In genomic region chr17:75872434-75873351, GRCh38 we compare ENCODE assay signal across 8 cellular contexts. TPM values are rescaled to one million over a fixed set of nuclear protein-coding genes. Genes with fewer than 3 reads are reported as not detected.
A peak's percentile ranks its signal among the peaks of the same experiment; 100 is the strongest.
DNase-seq lines count a peak whose midpoint lies in the region; ATAC-seq, FAIRE-seq and TF ChIP-seq lines count a peak whose summit lies in the region.

No MANE protein-coding gene starts in this region.

- H3K9me3 Mint-ChIP-seq in CD4-positive, alpha-beta memory T cell: no peaks in the 10 kb centered on the region
- no peaks in the 10 kb centered on the region for H3K9me3 Mint-ChIP-seq in activated naive CD4-positive, alpha-beta T cell treated with anti-CD3 and anti-CD28 coated beads for 36 hours

- intact Hi-C loops in CD4-positive, alpha-beta memory T cell (cut with micrococcal nuclease): no loop called here
- intact Hi-C loops in activated naive CD4-positive, alpha-beta T cell treated with anti-CD3 and anti-CD28 coated beads for 36 hours (cut with micrococcal nuclease): no loop called here
- intact Hi-C loops in head of caudate nucleus (cut with DNase I): no loop called here
- intact Hi-C loops in sciatic nerve (cut with DNase I): no loop called here

- peaks cover 0 to 8% of the 10 kb centered on the region in 2 donors for H3K36me3 Mint-ChIP-seq in CD4-positive, alpha-beta memory T cell
- H3K36me3 Mint-ChIP-seq in activated naive CD4-positive, alpha-beta T cell treated with anti-CD3 and anti-CD28 coated beads for 36 hours (ENCODE audit: low read depth): peaks cover 4% of the 10 kb centered on the region

- CTCF ChIA-PET in CD4-positive, alpha-beta memory T cell (lab: Charles Lee; ENCODE audit: partially characterized antibody): interaction anchor here (0.9 to 14.1 kb wide), 6 partner anchors 14 to 74 kb away, joined by 3 to 266 read pairs (median 3); partner anchors contain the start of genes TRIM65 and WBP2
- CTCF ChIA-PET in activated naive CD4-positive, alpha-beta T cell treated with anti-CD3 and anti-CD28 coated beads for 36 hours (lab: Charles Lee): interaction anchor here (0.6 to 2.0 kb wide), 6 partner anchors 10 to 25 kb away, joined by 3 to 11 read pairs (median 6); partner anchors contain the start of gene WBP2

- H3K4me3 ChIP-seq in CD4-positive, alpha-beta memory T cell (ENCODE audit: low read length in 2 of 2): peak overlapping the region in 1 of 2 donors; percentile 16

- TF ChIP-seq POLR2A in GM12892 (IDR thresholded peaks at IDR 0.05; ENCODE audit: low read depth, low read length): no peak

- H3K27me3 Mint-ChIP-seq in CD4-positive, alpha-beta memory T cell: no peaks in the 10 kb centered on the region
- no peaks in the 10 kb centered on the region for H3K27me3 Mint-ChIP-seq in activated naive CD4-positive, alpha-beta T cell treated with anti-CD3 and anti-CD28 coated beads for 36 hours (ENCODE audit: low read depth)

- H3K4me3 Mint-ChIP-seq in CD4-positive, alpha-beta memory T cell: peak overlapping the region in 7 of 8 donors; percentile 48 to 78 (median 73)
- no peak overlapping the region for H3K4me3 Mint-ChIP-seq in activated naive CD4-positive, alpha-beta T cell treated with anti-CD3 and anti-CD28 coated beads for 36 hours

- peaks cover 50% of the 10 kb centered on the region for H3K4me1 ChIP-seq in CD4-positive, alpha-beta memory T cell (ENCODE audit: insufficient read depth, low read length)

- no peak for FAIRE-seq in GM12892 (lab: Jason Lieb, UNC)

- POLR2A ChIA-PET in CD4-positive, alpha-beta memory T cell (lab: Charles Lee; ENCODE audit: partially characterized antibody): interaction anchor here (0.9 to 16.3 kb wide), 11 partner anchors 11 to 481 kb away, joined by 3 to 563 read pairs (median 6); partner anchors contain the start of genes MRPL38, PRPSAP1, TRIM65 and UNC13D

- peaks cover 27 to 54% (median 40%) of the 10 kb centered on the region in 4 donors for H3K4me1 Mint-ChIP-seq in CD4-positive, alpha-beta memory T cell
- peaks cover 29% of the 10 kb centered on the region for H3K4me1 Mint-ChIP-seq in activated naive CD4-positive, alpha-beta T cell treated with anti-CD3 and anti-CD28 coated beads for 36 hours (ENCODE audit: low read depth)

- in situ Hi-C loops in GM13977 (cut with MboI; ENCODE audit: low pct_unique_long_range_greater_than_20kb, low sequenced_read_pairs, unreplicated experiment): no loop called here

- peak overlapping the region; percentile 60 for H3K27ac ChIP-seq in CD4-positive, alpha-beta memory T cell (ENCODE audit: low read depth, low read length)

- DNase-seq in CD4-positive, alpha-beta memory T cell: peak; percentile 71 to 82 (median 79)
- DNase-seq in NAMALWA (ENCODE audit: low spot score) (peak; percentile 27), head of caudate nucleus (peak in 23 of 42 donors; percentile 21 to 73 (median 54)), sciatic nerve (ENCODE audit: low spot score) (no peak), GM12892 (ENCODE audit: insufficient read length) (no peak), NCI-H524 treated with DMSO at 0.1 percent for 48 hours (lab: John Stamatoyannopoulos, UW) (no peak), GM13977 (ENCODE audit: low spot score) (no peak)
- peak; percentile 36 for DNase-seq in activated naive CD4-positive, alpha-beta T cell treated with anti-CD3 and anti-CD28 coated beads for 36 hours

- peak; percentile 43 for ATAC-seq in sciatic nerve

- no peak for TF ChIP-seq CTCF in GM13977 (IDR thresholded peaks at IDR 0.05; ENCODE audit: extremely low read depth, insufficient read depth, missing control alignments)

- no peaks in the 10 kb centered on the region for H3K9me3 ChIP-seq in CD4-positive, alpha-beta memory T cell (ENCODE audit: control insufficient read depth in 1 of 2, low read length in 2 of 2)

- H3K36me3 ChIP-seq in CD4-positive, alpha-beta memory T cell (ENCODE audit: insufficient read depth, low read length): no peaks in the 10 kb centered on the region

- peak overlapping the region; percentile 90 to 99 (median 97) for H3K27ac Mint-ChIP-seq in CD4-positive, alpha-beta memory T cell
- H3K27ac Mint-ChIP-seq in activated naive CD4-positive, alpha-beta T cell treated with anti-CD3 and anti-CD28 coated beads for 36 hours: peak overlapping the region; percentile 36

- no peaks in the 10 kb centered on the region for H3K27me3 ChIP-seq in CD4-positive, alpha-beta memory T cell (ENCODE audit: insufficient read depth, low read length)

RNA-seq across cellular contexts. Expression of gene TRIM47, which starts 5.7 kb away (rescaled TPM):
- total RNA-seq in CD4-positive, alpha-beta memory T cell: 10 to 100 TPM; 17.5 to 22.6 TPM
- polyA plus RNA-seq in CD4-positive, alpha-beta memory T cell: 10 to 100 TPM; 11.2 to 26.8 TPM
- total RNA-seq in activated naive CD4-positive, alpha-beta T cell treated with anti-CD3 and anti-CD28 coated beads for 36 hours: 1 to 10 TPM; 8.1 to 9.6 TPM
- 50.7 TPM for total RNA-seq in sciatic nerve
- 1.3 TPM for polyA plus RNA-seq in GM12892 (2012; ENCODE audit: missing spikeins)

RNA-seq across cellular contexts. Expression of gene WBP2, which starts 17.6 kb away (rescaled TPM):
- 100 to 1,000 TPM; 159 to 160 TPM for total RNA-seq in CD4-positive, alpha-beta memory T cell
- 100 to 1,000 TPM in 1 of 2 donors, 10 to 100 TPM in 1; 80.3 to 127 TPM for polyA plus RNA-seq in CD4-positive, alpha-beta memory T cell
- total RNA-seq in activated naive CD4-positive, alpha-beta T cell treated with anti-CD3 and anti-CD28 coated beads for 36 hours: 10 to 100 TPM; 65.0 to 68.7 TPM
- 156 TPM for total RNA-seq in sciatic nerve
- 51.0 TPM for polyA plus RNA-seq in GM12892 (2012; ENCODE audit: missing spikeins)

RNA-seq across cellular contexts. Expression of gene TRIM65, which starts 24.1 kb away (rescaled TPM):
- 10 to 100 TPM; 36.5 to 36.9 TPM for total RNA-seq in CD4-positive, alpha-beta memory T cell
- 10 to 100 TPM; 17.7 to 28.8 TPM for polyA plus RNA-seq in CD4-positive, alpha-beta memory T cell
- total RNA-seq in activated naive CD4-positive, alpha-beta T cell treated with anti-CD3 and anti-CD28 coated beads for 36 hours: 10 to 100 TPM; 24.5 to 25.5 TPM
- total RNA-seq in sciatic nerve: 24.7 TPM
- 7.7 TPM for polyA plus RNA-seq in GM12892 (2012; ENCODE audit: missing spikeins)

RNA-seq across cellular contexts. Expression of gene UNC13D, which starts 28.5 kb away (rescaled TPM):
- total RNA-seq in CD4-positive, alpha-beta memory T cell: 100 to 1,000 TPM; 161 to 171 TPM
- polyA plus RNA-seq in CD4-positive, alpha-beta memory T cell: 10 to 100 TPM; 39.6 to 78.9 TPM
- 10 to 100 TPM; 98.5 to 99.1 TPM for total RNA-seq in activated naive CD4-positive, alpha-beta T cell treated with anti-CD3 and anti-CD28 coated beads for 36 hours
- 30.9 TPM for total RNA-seq in sciatic nerve
- polyA plus RNA-seq in GM12892 (2012; ENCODE audit: missing spikeins): 18.6 TPM

RNA-seq across cellular contexts. Expression of gene MRPL38, which starts 32.0 kb away (rescaled TPM):
- 100 to 1,000 TPM; 126 to 142 TPM for total RNA-seq in CD4-positive, alpha-beta memory T cell
- 10 to 100 TPM; 59.1 to 89.0 TPM for polyA plus RNA-seq in CD4-positive, alpha-beta memory T cell
- total RNA-seq in activated naive CD4-positive, alpha-beta T cell treated with anti-CD3 and anti-CD28 coated beads for 36 hours: 100 to 1,000 TPM; 109 to 117 TPM
- total RNA-seq in sciatic nerve: 73.6 TPM
- polyA plus RNA-seq in GM12892 (2012; ENCODE audit: missing spikeins): 37.0 TPM

Comparison
In these comparisons a context has a peak if more than half of its experiments do, and no peak if none do; other contexts are left out.
1. DNase-seq: peak in CD4-positive, alpha-beta memory T cell (5 of 5), NAMALWA (single experiment), activated naive CD4-positive, alpha-beta T cell treated with anti-CD3 and anti-CD28 coated beads for 36 hours (single experiment) and head of caudate nucleus (23 of 42); none in sciatic nerve (single experiment), GM12892 (single experiment), NCI-H524 treated with DMSO at 0.1 percent for 48 hours (single experiment) and GM13977 (single experiment).